Comparison of ENCODE assay signal across 1 cellular context in genomic region chr5:90590170-90590569, GRCh38.
A peak's percentile ranks its signal among the peaks of the same experiment; 100 is the strongest.
TF ChIP-seq lines count a peak whose summit lies in the region.

No MANE protein-coding gene starts in this region.

TF ChIP-seq in K562, 482 proteins besides CTCF, POLR2A, EP300 and RAD21 (continued from another document):
- TF ChIP-seq DEAF1 (CRISPR knock-in tag; IDR thresholded peaks at IDR 0.05) (no peak), ZFP91 (CRISPR knock-in tag; IDR thresholded peaks at IDR 0.05) (no peak), HMG20B (CRISPR knock-in tag; IDR thresholded peaks at IDR 0.05) (no peak), BRD9 (IDR thresholded peaks at IDR 0.05; ENCODE audit: low read depth, partially characterized antibody) (no peak), TCFL5 (CRISPR knock-in tag; conservative IDR thresholded peaks at IDR 0.05) (no peak), ZBTB5 (IDR thresholded peaks at IDR 0.05) (no peak), ZBTB11 (CRISPR knock-in tag; IDR thresholded peaks at IDR 0.05) (no peak), SRSF9 (IDR thresholded peaks at IDR 0.05; ENCODE audit: borderline replicate concordance, low read depth, low read length) (no peak), CREM (IDR thresholded peaks at IDR 0.05; ENCODE audit: low read depth) (peak; percentile 83), GATAD2B (IDR thresholded peaks at IDR 0.05; ENCODE audit: borderline replicate concordance) (no peak), POLR2AphosphoS5 (IDR thresholded peaks at IDR 0.05; ENCODE audit: control insufficient read depth, insufficient read depth, low read depth, low read length) (no peak), SPI1 (IDR thresholded peaks at IDR 0.05; ENCODE audit: borderline replicate concordance, low read depth, low read length) (no peak), JUND (IDR thresholded peaks at IDR 0.05; ENCODE audit: borderline replicate concordance, low read depth, low read length) (no peak; the same call in 1 of the 2 replicates), JUND (tag; IDR thresholded peaks at IDR 0.05; ENCODE audit: borderline replicate concordance, low read depth, low read length) (peak; percentile 27; the same call in 1 of the 3 replicates), PBX2 (CRISPR knock-in tag; IDR thresholded peaks at IDR 0.05; ENCODE audit: low read depth) (no peak), PBX2 (tag; conservative IDR thresholded peaks at IDR 0.05; ENCODE audit: low read depth) (0 out of 2 replicates have a peak, but pooled peaks have one; percentile 11), BRCA1 (IDR thresholded peaks at IDR 0.05) (no peak), BRCA1 (CRISPR knock-in tag; IDR thresholded peaks at IDR 0.05) (no peak), HOMEZ (CRISPR knock-in tag; IDR thresholded peaks at IDR 0.05) (no peak), NONO (IDR thresholded peaks at IDR 0.05; ENCODE audit: low read depth in 2 of 2, low read length in 1 of 2) (no peak), RAD51 (IDR thresholded peaks at IDR 0.05; ENCODE audit: borderline replicate concordance, low read depth) (no peak), THRA (IDR thresholded peaks at IDR 0.05) (no peak), ARID4B (CRISPR knock-in tag; IDR thresholded peaks at IDR 0.05) (no peak)
